Comparison of ENCODE assay signal across 8 cellular contexts in genomic region chr2:147045113-147045512, GRCh38.
A peak's percentile ranks its signal among the peaks of the same experiment; 100 is the strongest.
DNase-seq lines count a peak whose midpoint lies in the region; ATAC-seq and TF ChIP-seq lines count a peak whose summit lies in the region.

No MANE protein-coding gene starts in this region.

- no peak overlapping the region for H3K14ac ChIP-seq in trophoblast cell (ENCODE audit: low read length)

- no peaks in the 10 kb centered on the region for H3K4me1 Mint-ChIP-seq in activated CD8-positive, alpha-beta T cell treated with anti-CD3 and anti-CD28 coated beads for 36 hours (ENCODE audit: low read depth)

- H3K4me3 ChIP-seq in fibroblast of lung (replicated peaks in 1 of 4; ENCODE audit: control extremely low read depth in 1 of 4, insufficient read depth in 1 of 4, low read depth in 3 of 4, low read length in 4 of 4), result no peak overlapping the region
- H3K4me3 ChIP-seq in trophoblast cell (ENCODE audit: low read depth, low read length), result no peak overlapping the region

- intact Hi-C loops in activated CD8-positive, alpha-beta T cell treated with anti-CD3 and anti-CD28 coated beads for 36 hours (cut with micrococcal nuclease), result loop anchor here (10.0 kb wide), 1 partner anchor 870 kb away; no protein-coding TSS in a partner anchor

- DNase-seq in EL (peak; percentile 26), NCI-H1694 treated with DMSO at 0.1 percent for 48 hours (lab: John Stamatoyannopoulos, UW) (peak; percentile 31), fibroblast of lung (ENCODE audit: low read depth in 2 of 2) (peak; percentile 42 to 62), trophoblast cell (peak; percentile 14 to 72)
- peak; percentile 50 for DNase-seq in activated CD8-positive, alpha-beta T cell treated with anti-CD3 and anti-CD28 coated beads for 36 hours
- no peak for DNase-seq in NK-92 treated with Interleukin-12 subunit alpha and Interleukin-12 subunit beta, amount 100 ng/mL, for 24 hours (lab: John Stamatoyannopoulos, UW)

- no peak overlapping the region for H3K4me2 ChIP-seq in fibroblast of lung (ENCODE audit: extremely low read depth, insufficient read depth, low read length)
- H3K4me2 ChIP-seq in trophoblast cell (ENCODE audit: low read length), result no peak overlapping the region

- no peak overlapping the region for H2AK5ac ChIP-seq in trophoblast cell (ENCODE audit: low read length)

- H2BK5ac ChIP-seq in trophoblast cell (ENCODE audit: low read depth, low read length, poor library complexity), result no peak overlapping the region

- H3K9ac ChIP-seq in fibroblast of lung (ENCODE audit: insufficient read depth, low read length) (no peak overlapping the region), trophoblast cell (ENCODE audit: low read length) (no peak overlapping the region)

- POLR2A ChIA-PET in activated CD8-positive, alpha-beta T cell treated with anti-CD3 and anti-CD28 coated beads for 36 hours (lab: Charles Lee), result interaction anchor here (0.6 kb wide), 2 partner anchors 142 to 314 kb away, joined by 3 read pairs; no protein-coding TSS in a partner anchor

- H3K27ac Mint-ChIP-seq in activated CD8-positive, alpha-beta T cell treated with anti-CD3 and anti-CD28 coated beads for 36 hours, result no peak overlapping the region

- no peaks in the 10 kb centered on the region for H3K79me2 ChIP-seq in fibroblast of lung (ENCODE audit: control insufficient read depth, insufficient read depth, low read length)
- no peaks in the 10 kb centered on the region for H3K79me2 ChIP-seq in trophoblast cell (ENCODE audit: control insufficient read depth, insufficient read depth, low read length, poor library complexity)

- H4K12ac ChIP-seq in trophoblast cell (ENCODE audit: low read depth, low read length), result no peak overlapping the region

- H3K23ac ChIP-seq in trophoblast cell (ENCODE audit: low read length), result no peak overlapping the region

- H3K36me3 Mint-ChIP-seq in activated CD8-positive, alpha-beta T cell treated with anti-CD3 and anti-CD28 coated beads for 36 hours (ENCODE audit: low read depth), result no peaks in the 10 kb centered on the region

- H3K4me1 ChIP-seq in fibroblast of lung (ENCODE audit: control insufficient read depth, extremely low read depth, insufficient read depth, low read length), result no peaks in the 10 kb centered on the region
- no peaks in the 10 kb centered on the region for H3K4me1 ChIP-seq in trophoblast cell (ENCODE audit: control insufficient read depth in 1 of 2, insufficient read depth in 2 of 2, low read length in 2 of 2)

- H3K18ac ChIP-seq in trophoblast cell (ENCODE audit: low read length), result no peak overlapping the region

- H4K20me1 ChIP-seq in fibroblast of lung (ENCODE audit: control insufficient read depth, extremely low read depth, insufficient read depth, low read length), result no peaks in the 10 kb centered on the region

- CTCF ChIA-PET in activated CD8-positive, alpha-beta T cell treated with anti-CD3 and anti-CD28 coated beads for 36 hours (lab: Charles Lee), result interaction anchor here (0.6 to 2.7 kb wide), 16 partner anchors 10 to 986 kb away, joined by 3 to 24 read pairs (median 4); no protein-coding TSS in a partner anchor

- H3K27ac ChIP-seq in fibroblast of lung (ENCODE audit: insufficient read depth, low read length), result no peak overlapping the region
- H3K27ac ChIP-seq in trophoblast cell (ENCODE audit: low read depth, low read length), result no peak overlapping the region

- no peak overlapping the region for H2BK12ac ChIP-seq in trophoblast cell (ENCODE audit: low read length)

- H2BK120ac ChIP-seq in trophoblast cell (ENCODE audit: insufficient read depth, low read length, poor library complexity), result no peak overlapping the region

- no peaks in the 10 kb centered on the region for H3K79me1 ChIP-seq in trophoblast cell (ENCODE audit: low read length)

- H3K27me3 Mint-ChIP-seq in activated CD8-positive, alpha-beta T cell treated with anti-CD3 and anti-CD28 coated beads for 36 hours, result no peaks in the 10 kb centered on the region

- H4K8ac ChIP-seq in trophoblast cell (ENCODE audit: low read depth, low read length), result no peak overlapping the region

- no CpG with 5 or more reads among the region's 2 CpGs for WGBS in trophoblast cell (ENCODE audit: extremely low coverage, insufficient coverage, insufficient read length)

- H3K9me3 ChIP-seq in fibroblast of lung (ENCODE audit: control insufficient read depth, insufficient read depth, low read depth, low read length), result no peaks in the 10 kb centered on the region
- H3K9me3 ChIP-seq in trophoblast cell (ENCODE audit: insufficient read depth, low read depth, low read length), result no peaks in the 10 kb centered on the region

- TF ChIP-seq CTCF in activated CD8-positive, alpha-beta T cell treated with anti-CD3 and anti-CD28 coated beads for 36 hours (IDR thresholded peaks at IDR 0.05), result peak; percentile 61
- TF ChIP-seq CTCF in fibroblast of lung (conservative IDR thresholded peaks at IDR 0.05 in 1 of 2, IDR thresholded peaks at IDR 0.05 in 1 of 2; ENCODE audit: low read depth in 1 of 2, low read length in 2 of 2), result peak; percentile 56 to 70

- peak; percentile 84 for ATAC-seq in GM21367 (IDR thresholded peaks at IDR 0.05; ENCODE audit: unreplicated experiment)
- ATAC-seq in activated CD8-positive, alpha-beta T cell treated with anti-CD3 and anti-CD28 coated beads for 36 hours, result no peak
- ATAC-seq in HG02981 (IDR thresholded peaks at IDR 0.05; ENCODE audit: unreplicated experiment), result no peak

- H3K36me3 ChIP-seq in fibroblast of lung (ENCODE audit: control insufficient read depth, insufficient read depth, low read length) (no peaks in the 10 kb centered on the region), trophoblast cell (ENCODE audit: control insufficient read depth in 1 of 2, insufficient read depth in 2 of 2, low read length in 2 of 2) (no peaks in the 10 kb centered on the region)

- no peak overlapping the region for H3K4ac ChIP-seq in trophoblast cell (ENCODE audit: low read depth, low read length)

- no peak overlapping the region for H4K91ac ChIP-seq in trophoblast cell (ENCODE audit: low read depth, low read length)

- H3K27me3 ChIP-seq in fibroblast of lung (ENCODE audit: control insufficient read depth, insufficient read depth, low read length), result no peaks in the 10 kb centered on the region
- no peaks in the 10 kb centered on the region for H3K27me3 ChIP-seq in trophoblast cell (ENCODE audit: insufficient read depth, low read length)

- H2AFZ ChIP-seq in fibroblast of lung (ENCODE audit: low read length) (peak overlapping the region; percentile 33), trophoblast cell (ENCODE audit: insufficient read depth, low read length, poor library complexity) (peak overlapping the region; percentile 75)

- no peaks in the 10 kb centered on the region for H3K9me3 Mint-ChIP-seq in activated CD8-positive, alpha-beta T cell treated with anti-CD3 and anti-CD28 coated beads for 36 hours

- no peak overlapping the region for H3K4me3 Mint-ChIP-seq in activated CD8-positive, alpha-beta T cell treated with anti-CD3 and anti-CD28 coated beads for 36 hours
